Comparison of ENCODE assay signal across 8 cellular contexts in the genomic region with DNA sequence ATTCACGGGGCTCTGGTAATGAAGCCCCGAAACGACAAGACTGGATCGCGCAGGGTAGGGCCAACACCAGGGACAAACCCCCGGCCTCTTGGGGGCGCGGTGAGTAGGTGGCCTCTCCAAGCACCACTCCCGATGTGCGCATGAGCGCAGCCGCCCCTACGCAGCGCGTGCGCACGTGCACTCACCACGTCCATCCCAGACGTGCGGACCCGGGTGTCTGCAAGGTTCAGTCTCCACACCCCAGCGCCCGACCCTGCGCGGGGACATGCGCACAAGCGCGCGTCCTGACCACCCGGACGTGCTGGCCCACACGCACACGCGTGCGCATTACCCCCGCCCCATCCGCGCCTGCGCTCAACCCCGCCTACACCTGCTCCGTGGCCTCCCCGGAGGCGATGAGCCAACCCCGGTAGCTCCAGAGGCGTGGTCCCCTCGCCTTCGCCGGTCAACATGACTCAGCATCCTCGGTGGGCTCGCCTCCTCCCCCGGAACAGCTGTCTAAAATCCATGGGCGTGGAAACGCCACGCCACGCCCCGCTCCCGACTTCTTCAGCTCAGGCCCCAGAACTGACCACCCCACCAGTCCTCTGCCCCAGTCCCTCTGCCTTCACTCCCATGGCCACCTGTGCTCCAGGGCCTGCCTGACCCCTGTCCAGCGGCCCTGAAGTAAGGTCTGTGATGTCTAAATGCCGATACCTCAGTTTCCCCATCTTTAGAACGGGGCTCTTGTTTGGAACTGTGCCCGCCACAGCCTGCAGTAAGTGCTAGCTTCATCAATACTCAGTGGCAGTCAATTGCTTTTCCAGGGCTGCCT. TPM values are rescaled to one million over a fixed set of nuclear protein-coding genes. Genes with fewer than 3 reads are reported as not detected.
A peak's percentile ranks its signal among the peaks of the same experiment; 100 is the strongest.
DNase-seq lines count a peak whose midpoint lies in the region; ATAC-seq and TF ChIP-seq lines count a peak whose summit lies in the region.

No MANE protein-coding gene starts in this region.

- H3K4me3 ChIP-seq in GM12864 (ENCODE audit: low read depth, low read length) (peak overlapping the region; percentile 62), SK-N-MC (0 out of 2 replicates have a peak overlapping the region, but pooled peaks have one; percentile 28), ovary (peak overlapping the region; percentile 35), thyroid gland (replicated peaks in 1 of 3) (peak overlapping the region in 1 of 3 donors; percentile 20)

- H3K27ac ChIP-seq in SK-N-MC (no peak overlapping the region), ovary (peak overlapping the region; percentile 16 to 76), thyroid gland (peak overlapping the region; percentile 80 to 99 (median 82))

- no peaks in the 10 kb centered on the region for H3K9me3 ChIP-seq in SK-N-MC (ENCODE audit: low read depth, low read length)
- no peaks in the 10 kb centered on the region for H3K9me3 ChIP-seq in ovary
- H3K9me3 ChIP-seq in thyroid gland: no peaks in the 10 kb centered on the region

- H3K9me3 Mint-ChIP-seq in activated naive CD4-positive, alpha-beta T cell treated with anti-CD3 and anti-CD28 coated beads, Interleukin-2, amount 50 U/mL, for 72 hours: no peaks in the 10 kb centered on the region

- H3K27me3 ChIP-seq in ovary (no peaks in the 10 kb centered on the region), thyroid gland (no peaks in the 10 kb centered on the region)

- H3K27ac Mint-ChIP-seq in activated naive CD4-positive, alpha-beta T cell treated with anti-CD3 and anti-CD28 coated beads, Interleukin-2, amount 50 U/mL, for 72 hours: peak overlapping the region; percentile 85 to 98

- DNase-seq in GM12864 (ENCODE audit: low read depth) (peak; percentile 96), NCI-H1048 (lab: John Stamatoyannopoulos, UW) (peak; percentile 85), SK-N-MC (ENCODE audit: low read depth, low spot score) (no peak), head of caudate nucleus (peak; percentile 82 to 96 (median 93)), ovary (peak; percentile 94 to 98 (median 97)), thyroid gland (peak; percentile 98)
- peak; percentile 99 for DNase-seq in activated naive CD4-positive, alpha-beta T cell treated with anti-CD3 and anti-CD28 coated beads, Interleukin-2, amount 50 U/mL, for 72 hours (ENCODE audit: low spot score in 2 of 2)

- peak; percentile 16 for TF ChIP-seq POLR2A in ovary (IDR thresholded peaks at IDR 0.05)
- TF ChIP-seq POLR2A in thyroid gland (IDR thresholded peaks at IDR 0.05): peak in 1 of 2 donors; percentile 78

- H3K36me3 ChIP-seq in SK-N-MC (ENCODE audit: insufficient read depth, low read length) (no peaks in the 10 kb centered on the region), ovary (no peaks in the 10 kb centered on the region), thyroid gland (peaks cover 6 to 8% of the 10 kb centered on the region in 2 donors)

- no peak for TF ChIP-seq EP300 in ovary (IDR thresholded peaks at IDR 0.05)

- WGBS in ovary, 3 donors: 3 to 5% (median 4%) methylated on average over 50 to 61 of the region's 61 CpGs
- 5 to 15% methylated on average over 18 to 38 of the region's 61 CpGs for WGBS in thyroid gland, 2 donors

- H3K4me1 ChIP-seq in ovary (ENCODE audit: insufficient read depth) (peaks cover 3% of the 10 kb centered on the region), thyroid gland (peaks cover 12 to 15% of the 10 kb centered on the region in 2 donors)

- intact Hi-C loops in head of caudate nucleus (cut with DNase I): no loop called here
- intact Hi-C loops in ovary (cut with DNase I): no loop called here
- intact Hi-C loops in thyroid gland (cut with DNase I): no loop called here

- ATAC-seq in HG02610 (IDR thresholded peaks at IDR 0.05; ENCODE audit: unreplicated experiment): peak; percentile 89
- peak; percentile 95 to 97 for ATAC-seq in activated naive CD4-positive, alpha-beta T cell treated with anti-CD3 and anti-CD28 coated beads, Interleukin-2, amount 50 U/mL, for 72 hours

- TF ChIP-seq CTCF in GM12864 (IDR thresholded peaks at IDR 0.05; ENCODE audit: low read depth, low read length, missing control alignments) (peak; percentile 75), ovary (IDR thresholded peaks at IDR 0.05) (peak in 2 of 3 donors; percentile 28 to 64), thyroid gland (IDR thresholded peaks at IDR 0.05) (peak in 3 of 6 experiments; percentile 41 to 56 (median 47))

- H3K9ac ChIP-seq in SK-N-MC (ENCODE audit: insufficient read length): no peak overlapping the region

- peaks cover 4 to 12% of the 10 kb centered on the region in 2 donors for H3K36me3 Mint-ChIP-seq in activated naive CD4-positive, alpha-beta T cell treated with anti-CD3 and anti-CD28 coated beads, Interleukin-2, amount 50 U/mL, for 72 hours

RNA-seq across cellular contexts. Expression of a gene that starts 5.6 kb away (rescaled TPM):
- 100 to 1,000 TPM; 359 to 904 TPM for total RNA-seq in activated naive CD4-positive, alpha-beta T cell treated with anti-CD3 and anti-CD28 coated beads, Interleukin-2, amount 50 U/mL, for 72 hours
- 100 to 1,000 TPM in 6 of 7 donors, 10 to 100 TPM in 1; 70.1 to 187 (median 128) TPM for total RNA-seq in ovary
- 100 to 1,000 TPM in 1 of 2 donors, 10 to 100 TPM in 1; 71.4 to 123 TPM for polyA plus RNA-seq in ovary
- total RNA-seq in thyroid gland: 100 to 1,000 TPM; 118 to 446 (median 224) TPM

RNA-seq across cellular contexts. Expression of a gene that starts 44.9 kb away (rescaled TPM):
- total RNA-seq in activated naive CD4-positive, alpha-beta T cell treated with anti-CD3 and anti-CD28 coated beads, Interleukin-2, amount 50 U/mL, for 72 hours: 10 to 100 TPM; 18.0 to 32.8 TPM
- 10 to 100 TPM in 2 of 7 donors, 1 to 10 TPM in 5; 6.6 to 13.0 (median 8.5) TPM for total RNA-seq in ovary
- 10 to 100 TPM in 1 of 2 donors, 1 to 10 TPM in 1; 8.9 to 15.1 TPM for polyA plus RNA-seq in ovary
- 10 to 100 TPM in 3 of 4 donors, 1 to 10 TPM in 1; 7.9 to 15.9 (median 11.8) TPM for total RNA-seq in thyroid gland
